Comparison of ENCODE assay signal across 31 cellular contexts in genomic region chr3:15471861-15472260, GRCh38.
"Had no signal": no experiment of that assay in that cellular context is flagged by ENCODE, and none has a peak within 500 bp of the region (broad histone marks: within the 10 kb centered on the region; RNA-seq: fewer than 3 reads in every experiment).

No MANE protein-coding gene starts in this region.

- DNase-seq: activated effector memory CD4-positive, alpha-beta T cell treated with anti-CD3 and anti-CD28 coated beads, Interleukin-2, amount 50 U/mL, for 16 hours; activated effector memory CD4-positive, alpha-beta T cell treated with Interleukin-2 at 50 U/mL for 16 hours; activated gamma-delta T cell; activated gamma-delta T cell treated with Interleukin-2 at 50 U/mL for 16 hours; activated naive CD4-positive, alpha-beta T cell; activated naive CD4-positive, alpha-beta T cell treated with anti-CD3 and anti-CD28 coated beads for 36 hours; activated naive CD4-positive, alpha-beta T cell treated with anti-CD3 and anti-CD28 coated beads, Interleukin-2, amount 10 ng/mL, durations not matched to agents 7 days and 5 days; activated naive CD4-positive, alpha-beta T cell treated with anti-CD3 and anti-CD28 coated beads, Interleukin-2, amount 50 U/mL, for 16 hours; activated naive CD4-positive, alpha-beta T cell treated with Interleukin-2 at 50 U/mL for 16 hours; activated naive CD8-positive, alpha-beta T cell treated with anti-CD3 and anti-CD28 coated beads for 36 hours; activated naive CD8-positive, alpha-beta T cell treated with anti-CD3 and anti-CD28 coated beads, Interleukin-2, amount 10 ng/mL, durations not matched to agents 7 days and 5 days; activated naive CD8-positive, alpha-beta T cell treated with anti-CD3 and anti-CD28 coated beads, Interleukin-2, amount 50 U/mL, for 24 hours; activated T-cell treated with anti-CD3 and anti-CD28 coated beads, Interleukin-2, amount 50 U/mL, for 24 hours; activated T-cell treated with anti-CD3 and anti-CD28 coated beads, Interleukin-2, amount 50 U/mL, for 4 hours; activated T-cell treated with anti-CD3 and anti-CD28 coated beads, Interleukin-2, amount 50 U/mL, for 48 hours; activated T-cell treated with anti-CD3 and anti-CD28 coated beads, Interleukin-2, amount 50 U/mL, for 72 hours; amniotic stem cell; amygdala; anterior cingulate cortex; aorta; body of pancreas; brain microvascular endothelial cell; caudate nucleus; central memory CD4-positive, alpha-beta T cell; cerebellar nuclear complex had no signal

- H3K27me3 ChIP-seq: adrenal gland, ascending aorta, body of pancreas, brain microvascular endothelial cell, breast epithelium, cardiac muscle cell had no signal

- ATAC-seq: activated naive CD4-positive, alpha-beta T cell treated with anti-CD3 and anti-CD28 coated beads, Interleukin-2, amount 50 U/mL, for 72 hours; activated naive CD8-positive, alpha-beta T cell treated with anti-CD3 and anti-CD28 coated beads, Interleukin-2, amount 50 U/mL, for 24 hours; activated T-cell treated with anti-CD3 and anti-CD28 coated beads, Interleukin-2, amount 50 U/mL, for 4 hours; activated T-cell treated with anti-CD3 and anti-CD28 coated beads, Interleukin-2, amount 50 U/mL, for 72 hours; activated T-helper 17 cell treated with anti-CD3 and anti-CD28 coated beads, Interleukin-2, amount 50 U/mL, for 72 hours; body of pancreas had no signal

- H3K4me3 ChIP-seq: adrenal gland, ascending aorta, body of pancreas, breast epithelium, cardiac muscle cell had no signal

- H3K4me1 ChIP-seq: adrenal gland, body of pancreas, breast epithelium had no signal

- H3K36me3 ChIP-seq: adrenal gland, brain microvascular endothelial cell, breast epithelium, cardiac muscle cell had no signal

- H3K9me3 ChIP-seq: adrenal gland, ascending aorta, body of pancreas, breast epithelium had no signal

- H3K27ac ChIP-seq: adrenal gland, ascending aorta, body of pancreas, brain microvascular endothelial cell, breast epithelium, cardiac muscle cell had no signal
